Comparison of ENCODE assay signal across 1 cellular context in the genomic region with DNA sequence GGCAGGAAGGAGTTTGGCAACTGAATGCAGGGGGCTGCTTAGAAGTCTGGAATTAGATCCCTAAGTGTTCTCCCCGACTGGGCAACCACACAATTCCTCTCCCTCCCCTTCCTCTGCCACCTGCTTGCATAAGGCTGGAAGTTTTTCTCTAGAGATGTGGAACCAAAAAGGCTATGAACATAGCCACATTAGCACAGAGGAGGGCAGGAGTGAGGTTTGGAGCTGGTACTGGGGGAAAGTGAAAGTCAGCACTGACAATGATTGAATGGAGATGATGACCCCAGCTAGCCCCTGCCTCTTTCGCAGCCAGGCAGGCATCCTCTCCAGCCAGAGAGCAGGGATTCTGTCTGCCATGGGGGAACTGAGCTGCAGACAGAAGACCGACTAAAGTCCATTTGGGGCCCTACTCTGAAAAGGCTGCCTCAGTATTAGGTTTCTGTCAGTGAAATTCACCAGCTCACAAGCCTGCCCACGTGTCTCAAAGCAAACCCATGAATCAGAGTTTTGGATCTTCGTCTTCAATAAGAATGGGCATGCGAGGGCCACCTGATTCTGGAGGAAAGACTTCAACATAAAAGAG.
A peak's percentile ranks its signal among the peaks of the same experiment; 100 is the strongest.
TF ChIP-seq lines count a peak whose summit lies in the region.

No MANE protein-coding gene starts in this region.

TF ChIP-seq in HepG2, 621 proteins besides CTCF, POLR2A, EP300 and RAD21 (continued from another document and continues in another):
- TF ChIP-seq, protein P1, sequence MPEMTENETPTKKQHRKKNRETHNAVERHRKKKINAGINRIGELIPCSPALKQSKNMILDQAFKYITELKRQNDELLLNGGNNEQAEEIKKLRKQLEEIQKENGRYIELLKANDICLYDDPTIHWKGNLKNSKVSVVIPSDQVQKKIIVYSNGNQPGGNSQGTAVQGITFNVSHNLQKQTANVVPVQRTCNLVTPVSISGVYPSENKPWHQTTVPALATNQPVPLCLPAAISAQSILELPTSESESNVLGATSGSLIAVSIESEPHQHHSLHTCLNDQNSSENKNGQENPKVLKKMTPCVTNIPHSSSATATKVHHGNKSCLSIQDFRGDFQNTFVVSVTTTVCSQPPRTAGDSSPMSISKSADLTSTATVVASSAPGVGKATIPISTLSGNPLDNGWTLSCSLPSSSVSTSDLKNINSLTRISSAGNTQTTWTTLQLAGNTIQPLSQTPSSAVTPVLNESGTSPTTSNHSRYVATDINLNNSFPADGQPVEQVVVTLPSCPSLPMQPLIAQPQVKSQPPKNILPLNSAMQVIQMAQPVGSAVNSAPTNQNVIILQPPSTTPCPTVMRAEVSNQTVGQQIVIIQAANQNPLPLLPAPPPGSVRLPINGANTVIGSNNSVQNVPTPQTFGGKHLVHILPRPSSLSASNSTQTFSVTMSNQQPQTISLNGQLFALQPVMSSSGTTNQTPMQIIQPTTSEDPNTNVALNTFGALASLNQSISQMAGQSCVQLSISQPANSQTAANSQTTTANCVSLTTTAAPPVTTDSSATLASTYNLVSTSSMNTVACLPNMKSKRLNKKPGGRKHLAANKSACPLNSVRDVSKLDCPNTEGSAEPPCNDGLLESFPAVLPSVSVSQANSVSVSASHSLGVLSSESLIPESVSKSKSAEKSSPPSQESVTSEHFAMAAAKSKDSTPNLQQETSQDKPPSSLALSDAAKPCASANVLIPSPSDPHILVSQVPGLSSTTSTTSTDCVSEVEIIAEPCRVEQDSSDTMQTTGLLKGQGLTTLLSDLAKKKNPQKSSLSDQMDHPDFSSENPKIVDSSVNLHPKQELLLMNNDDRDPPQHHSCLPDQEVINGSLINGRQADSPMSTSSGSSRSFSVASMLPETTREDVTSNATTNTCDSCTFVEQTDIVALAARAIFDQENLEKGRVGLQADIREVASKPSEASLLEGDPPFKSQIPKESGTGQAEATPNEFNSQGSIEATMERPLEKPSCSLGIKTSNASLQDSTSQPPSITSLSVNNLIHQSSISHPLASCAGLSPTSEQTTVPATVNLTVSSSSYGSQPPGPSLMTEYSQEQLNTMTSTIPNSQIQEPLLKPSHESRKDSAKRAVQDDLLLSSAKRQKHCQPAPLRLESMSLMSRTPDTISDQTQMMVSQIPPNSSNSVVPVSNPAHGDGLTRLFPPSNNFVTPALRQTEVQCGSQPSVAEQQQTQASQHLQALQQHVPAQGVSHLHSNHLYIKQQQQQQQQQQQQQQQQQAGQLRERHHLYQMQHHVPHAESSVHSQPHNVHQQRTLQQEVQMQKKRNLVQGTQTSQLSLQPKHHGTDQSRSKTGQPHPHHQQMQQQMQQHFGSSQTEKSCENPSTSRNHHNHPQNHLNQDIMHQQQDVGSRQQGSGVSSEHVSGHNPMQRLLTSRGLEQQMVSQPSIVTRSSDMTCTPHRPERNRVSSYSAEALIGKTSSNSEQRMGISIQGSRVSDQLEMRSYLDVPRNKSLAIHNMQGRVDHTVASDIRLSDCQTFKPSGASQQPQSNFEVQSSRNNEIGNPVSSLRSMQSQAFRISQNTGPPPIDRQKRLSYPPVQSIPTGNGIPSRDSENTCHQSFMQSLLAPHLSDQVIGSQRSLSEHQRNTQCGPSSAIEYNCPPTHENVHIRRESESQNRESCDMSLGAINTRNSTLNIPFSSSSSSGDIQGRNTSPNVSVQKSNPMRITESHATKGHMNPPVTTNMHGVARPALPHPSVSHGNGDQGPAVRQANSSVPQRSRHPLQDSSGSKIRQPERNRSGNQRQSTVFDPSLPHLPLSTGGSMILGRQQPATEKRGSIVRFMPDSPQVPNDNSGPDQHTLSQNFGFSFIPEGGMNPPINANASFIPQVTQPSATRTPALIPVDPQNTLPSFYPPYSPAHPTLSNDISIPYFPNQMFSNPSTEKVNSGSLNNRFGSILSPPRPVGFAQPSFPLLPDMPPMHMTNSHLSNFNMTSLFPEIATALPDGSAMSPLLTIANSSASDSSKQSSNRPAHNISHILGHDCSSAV (CRISPR knock-in tag; IDR thresholded peaks at IDR 0.05; ENCODE audit: borderline replicate concordance), result no peak
- TF ChIP-seq ZNF629 (CRISPR knock-in tag; conservative IDR thresholded peaks at IDR 0.05), result peak; percentile 76
- TF ChIP-seq, protein P2, sequence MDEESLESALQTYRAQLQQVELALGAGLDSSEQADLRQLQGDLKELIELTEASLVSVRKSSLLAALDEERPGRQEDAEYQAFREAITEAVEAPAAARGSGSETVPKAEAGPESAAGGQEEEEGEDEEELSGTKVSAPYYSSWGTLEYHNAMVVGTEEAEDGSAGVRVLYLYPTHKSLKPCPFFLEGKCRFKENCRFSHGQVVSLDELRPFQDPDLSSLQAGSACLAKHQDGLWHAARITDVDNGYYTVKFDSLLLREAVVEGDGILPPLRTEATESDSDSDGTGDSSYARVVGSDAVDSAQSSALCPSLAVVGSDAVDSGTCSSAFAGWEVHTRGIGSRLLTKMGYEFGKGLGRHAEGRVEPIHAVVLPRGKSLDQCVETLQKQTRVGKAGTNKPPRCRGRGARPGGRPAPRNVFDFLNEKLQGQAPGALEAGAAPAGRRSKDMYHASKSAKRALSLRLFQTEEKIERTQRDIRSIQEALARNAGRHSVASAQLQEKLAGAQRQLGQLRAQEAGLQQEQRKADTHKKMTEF (CRISPR knock-in tag; IDR thresholded peaks at IDR 0.05), result peak; percentile 71; the same call in 1 of the 2 replicates
- TF ChIP-seq CENPX (CRISPR knock-in tag; IDR thresholded peaks at IDR 0.05), result no peak
- no peak for TF ChIP-seq KDM4B (CRISPR knock-in tag; IDR thresholded peaks at IDR 0.05)
- no peak for TF ChIP-seq PCBP2 (optimal IDR thresholded peaks at IDR 0.05; ENCODE audit: low read depth, low read length, poor library complexity, severe bottlenecking)
- TF ChIP-seq ZC3H13 (CRISPR knock-in tag; IDR thresholded peaks at IDR 0.05), result no peak
- TF ChIP-seq, protein P3, sequence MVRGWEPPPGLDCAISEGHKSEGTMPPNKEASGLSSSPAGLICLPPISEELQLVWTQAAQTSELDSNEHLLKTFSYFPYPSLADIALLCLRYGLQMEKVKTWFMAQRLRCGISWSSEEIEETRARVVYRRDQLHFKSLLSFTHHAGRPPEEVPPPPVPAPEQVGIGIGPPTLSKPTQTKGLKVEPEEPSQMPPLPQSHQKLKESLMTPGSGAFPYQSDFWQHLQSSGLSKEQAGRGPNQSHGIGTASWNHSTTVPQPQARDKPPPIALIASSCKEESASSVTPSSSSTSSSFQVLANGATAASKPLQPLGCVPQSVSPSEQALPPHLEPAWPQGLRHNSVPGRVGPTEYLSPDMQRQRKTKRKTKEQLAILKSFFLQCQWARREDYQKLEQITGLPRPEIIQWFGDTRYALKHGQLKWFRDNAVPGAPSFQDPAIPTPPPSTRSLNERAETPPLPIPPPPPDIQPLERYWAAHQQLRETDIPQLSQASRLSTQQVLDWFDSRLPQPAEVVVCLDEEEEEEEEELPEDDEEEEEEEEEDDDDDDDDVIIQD (CRISPR knock-in tag; IDR thresholded peaks at IDR 0.05; ENCODE audit: low read depth), result no peak; the same call in 1 of the 2 replicates
- no peak for TF ChIP-seq ZNF136 (CRISPR knock-in tag; IDR thresholded peaks at IDR 0.05; ENCODE audit: low read depth)
- TF ChIP-seq ZNF572 (CRISPR knock-in tag; IDR thresholded peaks at IDR 0.05), result no peak
- TF ChIP-seq, protein P4, sequence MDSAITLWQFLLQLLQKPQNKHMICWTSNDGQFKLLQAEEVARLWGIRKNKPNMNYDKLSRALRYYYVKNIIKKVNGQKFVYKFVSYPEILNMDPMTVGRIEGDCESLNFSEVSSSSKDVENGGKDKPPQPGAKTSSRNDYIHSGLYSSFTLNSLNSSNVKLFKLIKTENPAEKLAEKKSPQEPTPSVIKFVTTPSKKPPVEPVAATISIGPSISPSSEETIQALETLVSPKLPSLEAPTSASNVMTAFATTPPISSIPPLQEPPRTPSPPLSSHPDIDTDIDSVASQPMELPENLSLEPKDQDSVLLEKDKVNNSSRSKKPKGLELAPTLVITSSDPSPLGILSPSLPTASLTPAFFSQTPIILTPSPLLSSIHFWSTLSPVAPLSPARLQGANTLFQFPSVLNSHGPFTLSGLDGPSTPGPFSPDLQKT (CRISPR knock-in tag; IDR thresholded peaks at IDR 0.05; ENCODE audit: borderline replicate concordance), result no peak
- TF ChIP-seq, protein P5, sequence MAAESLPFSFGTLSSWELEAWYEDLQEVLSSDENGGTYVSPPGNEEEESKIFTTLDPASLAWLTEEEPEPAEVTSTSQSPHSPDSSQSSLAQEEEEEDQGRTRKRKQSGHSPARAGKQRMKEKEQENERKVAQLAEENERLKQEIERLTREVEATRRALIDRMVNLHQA (CRISPR knock-in tag; IDR thresholded peaks at IDR 0.05), result no peak
- TF ChIP-seq NFIC (IDR thresholded peaks at IDR 0.05; ENCODE audit: low read length), result no peak; the same call in 1 of the 2 replicates
- TF ChIP-seq TCF12 (IDR thresholded peaks at IDR 0.05), result no peak
- TF ChIP-seq TCF12 (CRISPR knock-in tag; IDR thresholded peaks at IDR 0.05), result 0 out of 2 replicates have a peak, but pooled peaks have one; percentile 73
- TF ChIP-seq MATR3 (CRISPR knock-in tag; IDR thresholded peaks at IDR 0.05), result no peak
- TF ChIP-seq ZBTB1 (CRISPR knock-in tag; IDR thresholded peaks at IDR 0.05; ENCODE audit: borderline replicate concordance), result no peak
- TF ChIP-seq FIP1L1 (IDR thresholded peaks at IDR 0.05; ENCODE audit: borderline replicate concordance, insufficient read depth, low read depth, low read length), result no peak
- no peak for TF ChIP-seq ZNF776 (CRISPR knock-in tag; IDR thresholded peaks at IDR 0.05)
- peak; percentile 59 for TF ChIP-seq SOX13 (IDR thresholded peaks at IDR 0.05)
- peak in 1 of 2 experiments; percentile 85; a peak in 2 of 4 replicates for TF ChIP-seq SOX13 (CRISPR knock-in tag; conservative IDR thresholded peaks at IDR 0.05 in 1 of 2, IDR thresholded peaks at IDR 0.05 in 1 of 2)
- no peak for TF ChIP-seq RBM39 (IDR thresholded peaks at IDR 0.05; ENCODE audit: low read depth, low read length, poor library complexity, severe bottlenecking)
- TF ChIP-seq, protein P6, sequence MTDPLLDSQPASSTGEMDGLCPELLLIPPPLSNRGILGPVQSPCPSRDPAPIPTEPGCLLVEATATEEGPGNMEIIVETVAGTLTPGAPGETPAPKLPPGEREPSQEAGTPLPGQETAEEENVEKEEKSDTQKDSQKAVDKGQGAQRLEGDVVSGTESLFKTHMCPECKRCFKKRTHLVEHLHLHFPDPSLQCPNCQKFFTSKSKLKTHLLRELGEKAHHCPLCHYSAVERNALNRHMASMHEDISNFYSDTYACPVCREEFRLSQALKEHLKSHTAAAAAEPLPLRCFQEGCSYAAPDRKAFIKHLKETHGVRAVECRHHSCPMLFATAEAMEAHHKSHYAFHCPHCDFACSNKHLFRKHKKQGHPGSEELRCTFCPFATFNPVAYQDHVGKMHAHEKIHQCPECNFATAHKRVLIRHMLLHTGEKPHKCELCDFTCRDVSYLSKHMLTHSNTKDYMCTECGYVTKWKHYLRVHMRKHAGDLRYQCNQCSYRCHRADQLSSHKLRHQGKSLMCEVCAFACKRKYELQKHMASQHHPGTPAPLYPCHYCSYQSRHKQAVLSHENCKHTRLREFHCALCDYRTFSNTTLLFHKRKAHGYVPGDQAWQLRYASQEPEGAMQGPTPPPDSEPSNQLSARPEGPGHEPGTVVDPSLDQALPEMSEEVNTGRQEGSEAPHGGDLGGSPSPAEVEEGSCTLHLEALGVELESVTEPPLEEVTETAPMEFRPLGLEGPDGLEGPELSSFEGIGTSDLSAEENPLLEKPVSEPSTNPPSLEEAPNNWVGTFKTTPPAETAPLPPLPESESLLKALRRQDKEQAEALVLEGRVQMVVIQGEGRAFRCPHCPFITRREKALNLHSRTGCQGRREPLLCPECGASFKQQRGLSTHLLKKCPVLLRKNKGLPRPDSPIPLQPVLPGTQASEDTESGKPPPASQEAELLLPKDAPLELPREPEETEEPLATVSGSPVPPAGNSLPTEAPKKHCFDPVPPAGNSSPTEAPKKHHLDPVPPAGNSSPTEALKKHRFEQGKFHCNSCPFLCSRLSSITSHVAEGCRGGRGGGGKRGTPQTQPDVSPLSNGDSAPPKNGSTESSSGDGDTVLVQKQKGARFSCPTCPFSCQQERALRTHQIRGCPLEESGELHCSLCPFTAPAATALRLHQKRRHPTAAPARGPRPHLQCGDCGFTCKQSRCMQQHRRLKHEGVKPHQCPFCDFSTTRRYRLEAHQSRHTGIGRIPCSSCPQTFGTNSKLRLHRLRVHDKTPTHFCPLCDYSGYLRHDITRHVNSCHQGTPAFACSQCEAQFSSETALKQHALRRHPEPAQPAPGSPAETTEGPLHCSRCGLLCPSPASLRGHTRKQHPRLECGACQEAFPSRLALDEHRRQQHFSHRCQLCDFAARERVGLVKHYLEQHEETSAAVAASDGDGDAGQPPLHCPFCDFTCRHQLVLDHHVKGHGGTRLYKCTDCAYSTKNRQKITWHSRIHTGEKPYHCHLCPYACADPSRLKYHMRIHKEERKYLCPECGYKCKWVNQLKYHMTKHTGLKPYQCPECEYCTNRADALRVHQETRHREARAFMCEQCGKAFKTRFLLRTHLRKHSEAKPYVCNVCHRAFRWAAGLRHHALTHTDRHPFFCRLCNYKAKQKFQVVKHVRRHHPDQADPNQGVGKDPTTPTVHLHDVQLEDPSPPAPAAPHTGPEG (CRISPR knock-in tag; IDR thresholded peaks at IDR 0.05), result no peak
- TF ChIP-seq RXRB (CRISPR knock-in tag; IDR thresholded peaks at IDR 0.05; ENCODE audit: borderline replicate concordance), result peak; percentile 89
- no peak for TF ChIP-seq RFXANK (CRISPR knock-in tag; IDR thresholded peaks at IDR 0.05)
- TF ChIP-seq, protein P7, sequence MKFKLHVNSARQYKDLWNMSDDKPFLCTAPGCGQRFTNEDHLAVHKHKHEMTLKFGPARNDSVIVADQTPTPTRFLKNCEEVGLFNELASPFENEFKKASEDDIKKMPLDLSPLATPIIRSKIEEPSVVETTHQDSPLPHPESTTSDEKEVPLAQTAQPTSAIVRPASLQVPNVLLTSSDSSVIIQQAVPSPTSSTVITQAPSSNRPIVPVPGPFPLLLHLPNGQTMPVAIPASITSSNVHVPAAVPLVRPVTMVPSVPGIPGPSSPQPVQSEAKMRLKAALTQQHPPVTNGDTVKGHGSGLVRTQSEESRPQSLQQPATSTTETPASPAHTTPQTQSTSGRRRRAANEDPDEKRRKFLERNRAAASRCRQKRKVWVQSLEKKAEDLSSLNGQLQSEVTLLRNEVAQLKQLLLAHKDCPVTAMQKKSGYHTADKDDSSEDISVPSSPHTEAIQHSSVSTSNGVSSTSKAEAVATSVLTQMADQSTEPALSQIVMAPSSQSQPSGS (CRISPR knock-in tag; IDR thresholded peaks at IDR 0.05), result no peak
- TF ChIP-seq ZNF556 (CRISPR knock-in tag; IDR thresholded peaks at IDR 0.05; ENCODE audit: borderline replicate concordance), result peak; percentile 78; the same call in 1 of the 2 replicates
- TF ChIP-seq, protein P8, sequence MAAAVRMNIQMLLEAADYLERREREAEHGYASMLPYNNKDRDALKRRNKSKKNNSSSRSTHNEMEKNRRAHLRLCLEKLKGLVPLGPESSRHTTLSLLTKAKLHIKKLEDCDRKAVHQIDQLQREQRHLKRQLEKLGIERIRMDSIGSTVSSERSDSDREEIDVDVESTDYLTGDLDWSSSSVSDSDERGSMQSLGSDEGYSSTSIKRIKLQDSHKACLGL (CRISPR knock-in tag; IDR thresholded peaks at IDR 0.05), result 0 out of 2 replicates have a peak, but pooled peaks have one; percentile 49
- TF ChIP-seq NFRKB (IDR thresholded peaks at IDR 0.05), result no peak
- no peak for TF ChIP-seq ZNF530 (CRISPR knock-in tag; IDR thresholded peaks at IDR 0.05; ENCODE audit: low read depth)
- TF ChIP-seq, protein P9, sequence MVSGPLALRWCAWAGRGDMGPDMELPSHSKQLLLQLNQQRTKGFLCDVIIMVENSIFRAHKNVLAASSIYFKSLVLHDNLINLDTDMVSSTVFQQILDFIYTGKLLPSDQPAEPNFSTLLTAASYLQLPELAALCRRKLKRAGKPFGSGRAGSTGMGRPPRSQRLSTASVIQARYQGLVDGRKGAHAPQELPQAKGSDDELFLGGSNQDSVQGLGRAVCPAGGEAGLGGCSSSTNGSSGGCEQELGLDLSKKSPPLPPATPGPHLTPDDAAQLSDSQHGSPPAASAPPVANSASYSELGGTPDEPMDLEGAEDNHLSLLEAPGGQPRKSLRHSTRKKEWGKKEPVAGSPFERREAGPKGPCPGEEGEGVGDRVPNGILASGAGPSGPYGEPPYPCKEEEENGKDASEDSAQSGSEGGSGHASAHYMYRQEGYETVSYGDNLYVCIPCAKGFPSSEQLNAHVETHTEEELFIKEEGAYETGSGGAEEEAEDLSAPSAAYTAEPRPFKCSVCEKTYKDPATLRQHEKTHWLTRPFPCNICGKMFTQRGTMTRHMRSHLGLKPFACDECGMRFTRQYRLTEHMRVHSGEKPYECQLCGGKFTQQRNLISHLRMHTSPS (CRISPR knock-in tag; IDR thresholded peaks at IDR 0.05; ENCODE audit: low read depth), result no peak
